In the genomic region with DNA sequence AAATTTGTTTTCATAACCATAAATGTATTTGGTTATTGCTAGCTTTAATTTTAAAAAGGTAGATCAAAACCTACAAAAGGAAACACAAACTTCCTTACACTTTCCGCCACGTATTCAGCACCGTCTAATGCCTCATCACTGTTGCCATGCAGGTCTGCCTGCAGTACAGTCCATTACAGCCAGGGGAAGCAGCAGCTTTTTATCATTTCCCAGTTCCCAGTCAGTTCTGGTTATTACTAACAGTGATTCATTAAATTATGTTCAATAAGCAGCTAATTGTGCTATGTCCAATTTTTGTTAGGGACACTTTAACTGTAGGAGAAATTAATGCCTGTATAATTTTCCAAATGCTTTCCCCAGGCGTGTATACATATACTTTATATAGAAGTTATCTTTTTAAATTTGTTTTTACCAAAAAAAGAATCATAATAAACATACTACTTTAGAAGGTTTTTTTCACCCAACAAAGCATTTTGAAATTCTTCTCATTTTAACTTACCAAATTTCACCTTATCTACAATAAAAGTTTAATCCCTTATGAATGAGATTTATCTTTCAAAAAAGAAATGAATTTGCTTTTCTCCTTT, we compare ENCODE assay signal across 8 cellular contexts.
DNase-seq lines count a peak whose midpoint lies in the region; ATAC-seq and TF ChIP-seq lines count a peak whose summit lies in the region.

No MANE protein-coding gene starts in this region.

- no peaks in the 10 kb centered on the region for H3K27me3 Mint-ChIP-seq in brain

- no peaks in the 10 kb centered on the region for H3K9me3 Mint-ChIP-seq in brain

- H3K9me3 ChIP-seq in SK-N-MC (ENCODE audit: low read depth, low read length) = no peaks in the 10 kb centered on the region

- no peaks in the 10 kb centered on the region for H3K36me3 ChIP-seq in SK-N-MC (ENCODE audit: insufficient read depth, low read length)

- peak; percentile 65 to 77 for TF ChIP-seq CTCF in brain (conservative IDR thresholded peaks at IDR 0.05)

- H3K4me1 Mint-ChIP-seq in brain = peaks cover 20% of the 10 kb centered on the region

- H3K36me3 Mint-ChIP-seq in brain = no peaks in the 10 kb centered on the region

- peak overlapping the region; percentile 85 for H3K9ac ChIP-seq in SK-N-MC (ENCODE audit: insufficient read length)

- no peak overlapping the region for H3K4me3 Mint-ChIP-seq in brain

- H3K4me3 ChIP-seq in SK-N-MC = peak overlapping the region; percentile 71; the same call in 1 of the 2 replicates

- peak overlapping the region; percentile 100 for H3K27ac ChIP-seq in SK-N-MC

- peak overlapping the region; percentile 23 to 96 (median 90) for H3K27ac Mint-ChIP-seq in brain

- DNase-seq in EL = peak; percentile 74
- DNase-seq in SK-N-MC (ENCODE audit: low read depth, low spot score) = no peak
- peak; percentile 68 for DNase-seq in inferior parietal cortex (ENCODE audit: extremely low spot score)
- peak; percentile 61 for DNase-seq in stimulated activated CD4-positive, alpha-beta T cell treated with anti-CD3 and anti-CD28 coated beads, Interleukin-15, amount 100 ng/mL, for 24 hours
- no peak for DNase-seq in foreskin melanocyte

- ATAC-seq in GM19468 (IDR thresholded peaks at IDR 0.05; ENCODE audit: extremely low read depth, unreplicated experiment) (peak; percentile 88), HG03521 (IDR thresholded peaks at IDR 0.05; ENCODE audit: unreplicated experiment) (peak; percentile 90)

Comparison
In these comparisons a context has a peak if more than half of its experiments do, and no peak if none do; other contexts are left out.
1. DNase-seq: peak in EL (single experiment), inferior parietal cortex (single experiment) and stimulated activated CD4-positive, alpha-beta T cell treated with anti-CD3 and anti-CD28 coated beads, Interleukin-15, amount 100 ng/mL, for 24 hours (single experiment); none in SK-N-MC (single experiment) and foreskin melanocyte (single experiment).